8 cellular contexts compared by ENCODE assay signal in the genomic region with DNA sequence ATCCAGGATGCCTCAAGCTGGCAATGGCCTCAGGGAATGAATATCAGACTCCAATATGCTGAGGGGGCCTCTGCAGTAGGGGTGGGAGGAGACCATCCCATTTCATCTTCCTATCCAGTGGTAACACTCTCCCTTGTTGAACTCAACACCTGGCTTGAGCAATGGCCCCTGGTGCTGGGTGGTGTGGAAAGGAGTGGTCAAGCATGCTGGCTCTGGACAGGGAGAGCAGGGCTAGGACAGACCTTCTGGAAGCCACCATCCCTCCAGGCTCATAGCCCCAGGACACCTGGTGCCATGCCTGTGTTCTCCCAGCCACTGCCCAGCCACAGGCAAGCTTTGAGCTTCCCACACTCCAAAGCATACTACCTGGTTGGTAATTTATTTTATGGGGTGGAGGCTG.
"Had no signal": no experiment of that assay in that cellular context is flagged by ENCODE, and none has a peak within 500 bp of the region (broad histone marks: within the 10 kb centered on the region; RNA-seq: fewer than 3 reads in every experiment).

No MANE protein-coding gene starts in this region.

- FAIRE-seq: H1, H54, HepG2, K562 had no signal

- ATAC-seq: GM23338, HepG2, K562 had no signal

- H3K4me1 Mint-ChIP-seq: GM23338 had no signal

- H3K9me3 Mint-ChIP-seq: GM23338, H9 had no signal

- H3K4me3 ChIP-seq: GM23338, K562 had no signal

- H3K4me3 Mint-ChIP-seq: GM23338, H9 had no signal

- H3K4me2 ChIP-seq: GM23338 had no signal

- H3K27ac Mint-ChIP-seq: GM23338, H9 had no signal

- DNase-seq: H9, HCEC 1CT had no signal

- H2AFZ ChIP-seq: GM23338 had no signal

- H3K27ac ChIP-seq: HL-60 had no signal
